Comparison of ENCODE assay signal across 1 cellular context in genomic region chr4:76011018-76011670, GRCh38.
TF ChIP-seq lines count a peak whose summit lies in the region.

No MANE protein-coding gene starts in this region.

TF ChIP-seq in H1, 55 proteins besides CTCF, POLR2A, EP300 and RAD21:
- TF ChIP-seq, protein P1, sequence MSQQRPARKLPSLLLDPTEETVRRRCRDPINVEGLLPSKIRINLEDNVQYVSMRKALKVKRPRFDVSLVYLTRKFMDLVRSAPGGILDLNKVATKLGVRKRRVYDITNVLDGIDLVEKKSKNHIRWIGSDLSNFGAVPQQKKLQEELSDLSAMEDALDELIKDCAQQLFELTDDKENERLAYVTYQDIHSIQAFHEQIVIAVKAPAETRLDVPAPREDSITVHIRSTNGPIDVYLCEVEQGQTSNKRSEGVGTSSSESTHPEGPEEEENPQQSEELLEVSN (IDR thresholded peaks at IDR 0.05) = peak; percentile 16; the same call in 1 of the 2 replicates
- TF ChIP-seq ASH2L (IDR thresholded peaks at IDR 0.05; ENCODE audit: low read length) = no peak
